ENCODE assay signal across 1 cellular context in the genomic region with DNA sequence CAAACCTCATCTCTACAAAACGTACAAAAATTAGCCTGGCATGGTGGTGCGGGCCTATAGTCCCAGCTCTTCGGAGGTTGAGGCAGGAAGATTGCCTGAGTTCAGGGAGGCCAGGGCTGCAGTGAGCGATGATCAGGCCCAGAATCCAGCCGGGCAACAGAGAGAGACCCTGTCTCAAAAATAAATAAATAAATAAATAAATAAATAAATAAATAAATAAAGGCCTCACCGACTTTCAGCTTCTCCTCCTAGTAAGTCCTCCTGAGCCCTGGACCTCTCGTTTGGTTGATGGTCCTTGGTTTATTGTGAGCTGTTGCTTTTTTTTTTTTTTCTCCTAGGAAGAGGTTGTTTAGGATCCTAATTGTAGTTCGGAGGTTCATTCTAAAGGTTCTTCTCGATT.
TF ChIP-seq lines count a peak whose summit lies in the region.

No MANE protein-coding gene starts in this region.

TF ChIP-seq in HEK293, 187 proteins besides CTCF, POLR2A, EP300 and RAD21 (continued from another document and continues in another):
- no peak for TF ChIP-seq ZBTB48 (tag by site-specific recombination; IDR thresholded peaks at IDR 0.05)
- TF ChIP-seq ZEB2 (tag by site-specific recombination; IDR thresholded peaks at IDR 0.05), result no peak
- no peak for TF ChIP-seq ZBTB1 (tag by site-specific recombination; IDR thresholded peaks at IDR 0.05)
- peak; percentile 72 for TF ChIP-seq ZNF529 (tag by site-specific recombination; IDR thresholded peaks at IDR 0.05; ENCODE audit: insufficient replicate concordance)
- TF ChIP-seq ZNF654 (tag by site-specific recombination; IDR thresholded peaks at IDR 0.05; ENCODE audit: low read depth), result peak; percentile 39; the same call in 1 of the 2 replicates
- no peak for TF ChIP-seq ZNF423 (tag by site-specific recombination; IDR thresholded peaks at IDR 0.05)
- TF ChIP-seq, protein P1, sequence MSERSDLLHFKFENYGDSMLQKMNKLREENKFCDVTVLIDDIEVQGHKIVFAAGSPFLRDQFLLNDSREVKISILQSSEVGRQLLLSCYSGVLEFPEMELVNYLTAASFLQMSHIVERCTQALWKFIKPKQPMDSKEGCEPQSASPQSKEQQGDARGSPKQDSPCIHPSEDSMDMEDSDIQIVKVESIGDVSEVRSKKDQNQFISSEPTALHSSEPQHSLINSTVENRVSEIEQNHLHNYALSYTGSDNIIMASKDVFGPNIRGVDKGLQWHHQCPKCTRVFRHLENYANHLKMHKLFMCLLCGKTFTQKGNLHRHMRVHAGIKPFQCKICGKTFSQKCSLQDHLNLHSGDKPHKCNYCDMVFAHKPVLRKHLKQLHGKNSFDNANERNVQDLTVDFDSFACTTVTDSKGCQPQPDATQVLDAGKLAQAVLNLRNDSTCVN (tag by site-specific recombination; optimal IDR thresholded peaks at IDR 0.05), result no peak
- no peak for TF ChIP-seq ZNF24 (tag by site-specific recombination; IDR thresholded peaks at IDR 0.05)
- no peak for TF ChIP-seq ZNF416 (tag by site-specific recombination; IDR thresholded peaks at IDR 0.05)
- TF ChIP-seq EGR2 (tag by site-specific recombination; IDR thresholded peaks at IDR 0.05; ENCODE audit: low read depth), result no peak
- TF ChIP-seq ZNF394 (tag by site-specific recombination; IDR thresholded peaks at IDR 0.05; ENCODE audit: borderline replicate concordance), result peak; percentile 95
- TF ChIP-seq, protein P2, sequence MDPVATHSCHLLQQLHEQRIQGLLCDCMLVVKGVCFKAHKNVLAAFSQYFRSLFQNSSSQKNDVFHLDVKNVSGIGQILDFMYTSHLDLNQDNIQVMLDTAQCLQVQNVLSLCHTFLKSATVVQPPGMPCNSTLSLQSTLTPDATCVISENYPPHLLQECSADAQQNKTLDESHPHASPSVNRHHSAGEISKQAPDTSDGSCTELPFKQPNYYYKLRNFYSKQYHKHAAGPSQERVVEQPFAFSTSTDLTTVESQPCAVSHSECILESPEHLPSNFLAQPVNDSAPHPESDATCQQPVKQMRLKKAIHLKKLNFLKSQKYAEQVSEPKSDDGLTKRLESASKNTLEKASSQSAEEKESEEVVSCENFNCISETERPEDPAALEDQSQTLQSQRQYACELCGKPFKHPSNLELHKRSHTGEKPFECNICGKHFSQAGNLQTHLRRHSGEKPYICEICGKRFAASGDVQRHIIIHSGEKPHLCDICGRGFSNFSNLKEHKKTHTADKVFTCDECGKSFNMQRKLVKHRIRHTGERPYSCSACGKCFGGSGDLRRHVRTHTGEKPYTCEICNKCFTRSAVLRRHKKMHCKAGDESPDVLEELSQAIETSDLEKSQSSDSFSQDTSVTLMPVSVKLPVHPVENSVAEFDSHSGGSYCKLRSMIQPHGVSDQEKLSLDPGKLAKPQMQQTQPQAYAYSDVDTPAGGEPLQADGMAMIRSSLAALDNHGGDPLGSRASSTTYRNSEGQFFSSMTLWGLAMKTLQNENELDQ (tag by site-specific recombination; IDR thresholded peaks at IDR 0.05; ENCODE audit: low read depth), result no peak
- TF ChIP-seq ZNF221 (tag by site-specific recombination; IDR thresholded peaks at IDR 0.05; ENCODE audit: borderline replicate concordance), result no peak
- TF ChIP-seq ZNF16 (tag by site-specific recombination; IDR thresholded peaks at IDR 0.05; ENCODE audit: low read depth), result no peak
- TF ChIP-seq, protein P3, sequence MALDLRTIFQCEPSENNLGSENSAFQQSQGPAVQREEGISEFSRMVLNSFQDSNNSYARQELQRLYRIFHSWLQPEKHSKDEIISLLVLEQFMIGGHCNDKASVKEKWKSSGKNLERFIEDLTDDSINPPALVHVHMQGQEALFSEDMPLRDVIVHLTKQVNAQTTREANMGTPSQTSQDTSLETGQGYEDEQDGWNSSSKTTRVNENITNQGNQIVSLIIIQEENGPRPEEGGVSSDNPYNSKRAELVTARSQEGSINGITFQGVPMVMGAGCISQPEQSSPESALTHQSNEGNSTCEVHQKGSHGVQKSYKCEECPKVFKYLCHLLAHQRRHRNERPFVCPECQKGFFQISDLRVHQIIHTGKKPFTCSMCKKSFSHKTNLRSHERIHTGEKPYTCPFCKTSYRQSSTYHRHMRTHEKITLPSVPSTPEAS (tag by site-specific recombination; IDR thresholded peaks at IDR 0.05), result no peak
- no peak for TF ChIP-seq ZNF366 (tag by site-specific recombination; conservative IDR thresholded peaks at IDR 0.05)
- no peak for TF ChIP-seq ZNF544 (tag by site-specific recombination; IDR thresholded peaks at IDR 0.05)
- no peak for TF ChIP-seq ZNF274 (IDR thresholded peaks at IDR 0.05; ENCODE audit: low read length)
- no peak for TF ChIP-seq ZNF274 (tag by site-specific recombination; IDR thresholded peaks at IDR 0.05; ENCODE audit: borderline replicate concordance)
- no peak for TF ChIP-seq YY1 (tag by site-specific recombination; IDR thresholded peaks at IDR 0.05)
- TF ChIP-seq ZNF174 (tag by site-specific recombination; IDR thresholded peaks at IDR 0.05), result no peak
- TF ChIP-seq, protein P4, sequence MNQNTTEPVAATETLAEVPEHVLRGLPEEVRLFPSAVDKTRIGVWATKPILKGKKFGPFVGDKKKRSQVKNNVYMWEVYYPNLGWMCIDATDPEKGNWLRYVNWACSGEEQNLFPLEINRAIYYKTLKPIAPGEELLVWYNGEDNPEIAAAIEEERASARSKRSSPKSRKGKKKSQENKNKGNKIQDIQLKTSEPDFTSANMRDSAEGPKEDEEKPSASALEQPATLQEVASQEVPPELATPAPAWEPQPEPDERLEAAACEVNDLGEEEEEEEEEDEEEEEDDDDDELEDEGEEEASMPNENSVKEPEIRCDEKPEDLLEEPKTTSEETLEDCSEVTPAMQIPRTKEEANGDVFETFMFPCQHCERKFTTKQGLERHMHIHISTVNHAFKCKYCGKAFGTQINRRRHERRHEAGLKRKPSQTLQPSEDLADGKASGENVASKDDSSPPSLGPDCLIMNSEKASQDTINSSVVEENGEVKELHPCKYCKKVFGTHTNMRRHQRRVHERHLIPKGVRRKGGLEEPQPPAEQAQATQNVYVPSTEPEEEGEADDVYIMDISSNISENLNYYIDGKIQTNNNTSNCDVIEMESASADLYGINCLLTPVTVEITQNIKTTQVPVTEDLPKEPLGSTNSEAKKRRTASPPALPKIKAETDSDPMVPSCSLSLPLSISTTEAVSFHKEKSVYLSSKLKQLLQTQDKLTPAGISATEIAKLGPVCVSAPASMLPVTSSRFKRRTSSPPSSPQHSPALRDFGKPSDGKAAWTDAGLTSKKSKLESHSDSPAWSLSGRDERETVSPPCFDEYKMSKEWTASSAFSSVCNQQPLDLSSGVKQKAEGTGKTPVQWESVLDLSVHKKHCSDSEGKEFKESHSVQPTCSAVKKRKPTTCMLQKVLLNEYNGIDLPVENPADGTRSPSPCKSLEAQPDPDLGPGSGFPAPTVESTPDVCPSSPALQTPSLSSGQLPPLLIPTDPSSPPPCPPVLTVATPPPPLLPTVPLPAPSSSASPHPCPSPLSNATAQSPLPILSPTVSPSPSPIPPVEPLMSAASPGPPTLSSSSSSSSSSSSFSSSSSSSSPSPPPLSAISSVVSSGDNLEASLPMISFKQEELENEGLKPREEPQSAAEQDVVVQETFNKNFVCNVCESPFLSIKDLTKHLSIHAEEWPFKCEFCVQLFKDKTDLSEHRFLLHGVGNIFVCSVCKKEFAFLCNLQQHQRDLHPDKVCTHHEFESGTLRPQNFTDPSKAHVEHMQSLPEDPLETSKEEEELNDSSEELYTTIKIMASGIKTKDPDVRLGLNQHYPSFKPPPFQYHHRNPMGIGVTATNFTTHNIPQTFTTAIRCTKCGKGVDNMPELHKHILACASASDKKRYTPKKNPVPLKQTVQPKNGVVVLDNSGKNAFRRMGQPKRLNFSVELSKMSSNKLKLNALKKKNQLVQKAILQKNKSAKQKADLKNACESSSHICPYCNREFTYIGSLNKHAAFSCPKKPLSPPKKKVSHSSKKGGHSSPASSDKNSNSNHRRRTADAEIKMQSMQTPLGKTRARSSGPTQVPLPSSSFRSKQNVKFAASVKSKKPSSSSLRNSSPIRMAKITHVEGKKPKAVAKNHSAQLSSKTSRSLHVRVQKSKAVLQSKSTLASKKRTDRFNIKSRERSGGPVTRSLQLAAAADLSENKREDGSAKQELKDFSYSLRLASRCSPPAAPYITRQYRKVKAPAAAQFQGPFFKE (tag by site-specific recombination; IDR thresholded peaks at IDR 0.05; ENCODE audit: borderline replicate concordance), result no peak
- no peak for TF ChIP-seq ZNF561 (tag by site-specific recombination; IDR thresholded peaks at IDR 0.05; ENCODE audit: borderline replicate concordance)
- TF ChIP-seq ZNF132 (tag by site-specific recombination; IDR thresholded peaks at IDR 0.05; ENCODE audit: borderline replicate concordance), result no peak
- TF ChIP-seq, protein P5, sequence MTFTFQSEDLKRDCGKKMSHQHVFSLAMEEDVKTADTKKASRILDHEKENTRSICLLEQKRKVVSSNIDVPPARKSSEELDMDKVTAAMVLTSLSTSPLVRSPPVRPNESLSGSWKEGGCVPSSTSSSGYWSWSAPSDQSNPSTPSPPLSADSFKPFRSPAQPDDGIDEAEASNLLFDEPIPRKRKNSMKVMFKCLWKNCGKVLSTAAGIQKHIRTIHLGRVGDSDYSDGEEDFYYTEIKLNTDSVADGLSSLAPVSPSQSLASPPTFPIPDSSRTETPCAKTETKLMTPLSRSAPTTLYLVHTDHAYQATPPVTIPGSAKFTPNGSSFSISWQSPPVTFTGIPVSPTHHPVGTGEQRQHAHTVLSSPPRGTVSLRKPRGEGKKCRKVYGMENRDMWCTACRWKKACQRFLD (tag by site-specific recombination; IDR thresholded peaks at IDR 0.05), result no peak
- no peak for TF ChIP-seq ZNF10 (tag by site-specific recombination; IDR thresholded peaks at IDR 0.05)
- TF ChIP-seq ZNF146 (tag by site-specific recombination; IDR thresholded peaks at IDR 0.05), result no peak
- peak; percentile 75; the same call in 1 of the 2 replicates for TF ChIP-seq ZNF433 (tag by site-specific recombination; IDR thresholded peaks at IDR 0.05; ENCODE audit: low read depth)
- TF ChIP-seq, protein P6, sequence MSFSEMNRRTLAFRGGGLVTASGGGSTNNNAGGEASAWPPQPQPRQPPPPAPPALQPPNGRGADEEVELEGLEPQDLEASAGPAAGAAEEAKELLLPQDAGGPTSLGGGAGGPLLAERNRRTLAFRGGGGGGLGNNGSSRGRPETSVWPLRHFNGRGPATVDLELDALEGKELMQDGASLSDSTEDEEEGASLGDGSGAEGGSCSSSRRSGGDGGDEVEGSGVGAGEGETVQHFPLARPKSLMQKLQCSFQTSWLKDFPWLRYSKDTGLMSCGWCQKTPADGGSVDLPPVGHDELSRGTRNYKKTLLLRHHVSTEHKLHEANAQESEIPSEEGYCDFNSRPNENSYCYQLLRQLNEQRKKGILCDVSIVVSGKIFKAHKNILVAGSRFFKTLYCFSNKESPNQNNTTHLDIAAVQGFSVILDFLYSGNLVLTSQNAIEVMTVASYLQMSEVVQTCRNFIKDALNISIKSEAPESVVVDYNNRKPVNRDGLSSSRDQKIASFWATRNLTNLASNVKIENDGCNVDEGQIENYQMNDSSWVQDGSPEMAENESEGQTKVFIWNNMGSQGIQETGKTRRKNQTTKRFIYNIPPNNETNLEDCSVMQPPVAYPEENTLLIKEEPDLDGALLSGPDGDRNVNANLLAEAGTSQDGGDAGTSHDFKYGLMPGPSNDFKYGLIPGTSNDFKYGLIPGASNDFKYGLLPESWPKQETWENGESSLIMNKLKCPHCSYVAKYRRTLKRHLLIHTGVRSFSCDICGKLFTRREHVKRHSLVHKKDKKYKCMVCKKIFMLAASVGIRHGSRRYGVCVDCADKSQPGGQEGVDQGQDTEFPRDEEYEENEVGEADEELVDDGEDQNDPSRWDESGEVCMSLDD (tag by site-specific recombination; IDR thresholded peaks at IDR 0.05), result no peak
- TF ChIP-seq ZNF114 (tag by site-specific recombination; IDR thresholded peaks at IDR 0.05), result no peak
- TF ChIP-seq, protein P7, sequence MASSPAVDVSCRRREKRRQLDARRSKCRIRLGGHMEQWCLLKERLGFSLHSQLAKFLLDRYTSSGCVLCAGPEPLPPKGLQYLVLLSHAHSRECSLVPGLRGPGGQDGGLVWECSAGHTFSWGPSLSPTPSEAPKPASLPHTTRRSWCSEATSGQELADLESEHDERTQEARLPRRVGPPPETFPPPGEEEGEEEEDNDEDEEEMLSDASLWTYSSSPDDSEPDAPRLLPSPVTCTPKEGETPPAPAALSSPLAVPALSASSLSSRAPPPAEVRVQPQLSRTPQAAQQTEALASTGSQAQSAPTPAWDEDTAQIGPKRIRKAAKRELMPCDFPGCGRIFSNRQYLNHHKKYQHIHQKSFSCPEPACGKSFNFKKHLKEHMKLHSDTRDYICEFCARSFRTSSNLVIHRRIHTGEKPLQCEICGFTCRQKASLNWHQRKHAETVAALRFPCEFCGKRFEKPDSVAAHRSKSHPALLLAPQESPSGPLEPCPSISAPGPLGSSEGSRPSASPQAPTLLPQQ (tag by site-specific recombination; IDR thresholded peaks at IDR 0.05), result no peak
- 0 out of 2 replicates have a peak, but pooled peaks have one; percentile 59 for TF ChIP-seq ZBTB21 (tag by site-specific recombination; IDR thresholded peaks at IDR 0.05)
- TF ChIP-seq ZFP37 (tag by site-specific recombination; IDR thresholded peaks at IDR 0.05), result 0 out of 2 replicates have a peak, but pooled peaks have one; percentile 57
- TF ChIP-seq, protein P8, sequence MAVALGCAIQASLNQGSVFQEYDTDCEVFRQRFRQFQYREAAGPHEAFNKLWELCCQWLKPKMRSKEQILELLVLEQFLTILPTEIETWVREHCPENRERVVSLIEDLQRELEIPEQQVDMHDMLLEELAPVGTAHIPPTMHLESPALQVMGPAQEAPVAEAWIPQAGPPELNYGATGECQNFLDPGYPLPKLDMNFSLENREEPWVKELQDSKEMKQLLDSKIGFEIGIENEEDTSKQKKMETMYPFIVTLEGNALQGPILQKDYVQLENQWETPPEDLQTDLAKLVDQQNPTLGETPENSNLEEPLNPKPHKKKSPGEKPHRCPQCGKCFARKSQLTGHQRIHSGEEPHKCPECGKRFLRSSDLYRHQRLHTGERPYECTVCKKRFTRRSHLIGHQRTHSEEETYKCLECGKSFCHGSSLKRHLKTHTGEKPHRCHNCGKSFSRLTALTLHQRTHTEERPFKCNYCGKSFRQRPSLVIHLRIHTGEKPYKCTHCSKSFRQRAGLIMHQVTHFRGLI (tag by site-specific recombination; IDR thresholded peaks at IDR 0.05), result no peak
- no peak for TF ChIP-seq ZSCAN30 (tag by site-specific recombination; IDR thresholded peaks at IDR 0.05)
- TF ChIP-seq TCF7L2 (IDR thresholded peaks at IDR 0.05; ENCODE audit: borderline replicate concordance, low read depth, low read length), result no peak
- no peak for TF ChIP-seq ZNF621 (tag by site-specific recombination; IDR thresholded peaks at IDR 0.05)
- TF ChIP-seq, protein P9, sequence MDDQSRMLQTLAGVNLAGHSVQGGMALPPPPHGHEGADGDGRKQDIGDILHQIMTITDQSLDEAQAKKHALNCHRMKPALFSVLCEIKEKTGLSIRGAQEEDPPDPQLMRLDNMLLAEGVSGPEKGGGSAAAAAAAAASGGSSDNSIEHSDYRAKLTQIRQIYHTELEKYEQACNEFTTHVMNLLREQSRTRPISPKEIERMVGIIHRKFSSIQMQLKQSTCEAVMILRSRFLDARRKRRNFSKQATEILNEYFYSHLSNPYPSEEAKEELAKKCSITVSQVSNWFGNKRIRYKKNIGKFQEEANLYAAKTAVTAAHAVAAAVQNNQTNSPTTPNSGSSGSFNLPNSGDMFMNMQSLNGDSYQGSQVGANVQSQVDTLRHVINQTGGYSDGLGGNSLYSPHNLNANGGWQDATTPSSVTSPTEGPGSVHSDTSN (CRISPR knock-in tag; IDR thresholded peaks at IDR 0.05), result no peak
- no peak for TF ChIP-seq ZNF600 (tag by site-specific recombination; IDR thresholded peaks at IDR 0.05)
- TF ChIP-seq SP3 (tag by site-specific recombination; IDR thresholded peaks at IDR 0.05), result no peak
